20 cellular contexts compared by ENCODE assay signal in genomic region chr7:2145835-2146580, GRCh38.
"Had no signal": no experiment of that assay in that cellular context is flagged by ENCODE, and none has a peak within 500 bp of the region (broad histone marks: within the 10 kb centered on the region; RNA-seq: fewer than 3 reads in every experiment).

No MANE protein-coding gene starts in this region.

- H3K27me3 ChIP-seq: heart right ventricle, pancreas, suprapubic skin, thyroid gland, uterus had no signal

- H3K9me3 ChIP-seq: heart right ventricle, mucosa of descending colon, pancreas, suprapubic skin, thyroid gland, uterus had no signal

- H3K4me3 Mint-ChIP-seq: naive thymus-derived CD8-positive, alpha-beta T cell; type B pancreatic cell had no signal

- H3K4me1 ChIP-seq: pancreas, suprapubic skin, thyroid gland, uterus had no signal

- ATAC-seq: esophagus mucosa; heart right ventricle; mucosa of descending colon; naive thymus-derived CD8-positive, alpha-beta T cell; pancreas; right cardiac atrium had no signal

- H3K27ac ChIP-seq: coronary artery, heart right ventricle, pancreas, suprapubic skin, thyroid gland, uterus had no signal

- H3K36me3 ChIP-seq: uterus had no signal

- H3K27ac Mint-ChIP-seq: type B pancreatic cell had no signal

- DNase-seq: effector CD4-positive, alpha-beta T cell; heart right ventricle; hypothalamus; kidney glomerular epithelial cell; mammary epithelial cell; occipital lobe; pancreas; small intestine; stimulated activated CD4-positive, alpha-beta T cell treated with anti-CD3 and anti-CD28 coated beads, Interleukin-12 subunit alpha, Interleukin-12 subunit beta, amount 100 ng/mL, for 4 hours; stimulated activated naive CD4-positive, alpha-beta T cell treated with Interleukin-2 at 50 U/mL for 16 hours; thyroid gland; uterus had no signal

- H3K27me3 Mint-ChIP-seq: naive thymus-derived CD8-positive, alpha-beta T cell; progenitor cell of endocrine pancreas; type B pancreatic cell had no signal

- H3K4me3 ChIP-seq: coronary artery, heart right ventricle, mucosa of descending colon, pancreas, suprapubic skin, thyroid gland, uterus had no signal

- H3K9me3 Mint-ChIP-seq: naive thymus-derived CD8-positive, alpha-beta T cell; type B pancreatic cell had no signal
